ENCODE assay signal across 13 cellular contexts in the genomic region with DNA sequence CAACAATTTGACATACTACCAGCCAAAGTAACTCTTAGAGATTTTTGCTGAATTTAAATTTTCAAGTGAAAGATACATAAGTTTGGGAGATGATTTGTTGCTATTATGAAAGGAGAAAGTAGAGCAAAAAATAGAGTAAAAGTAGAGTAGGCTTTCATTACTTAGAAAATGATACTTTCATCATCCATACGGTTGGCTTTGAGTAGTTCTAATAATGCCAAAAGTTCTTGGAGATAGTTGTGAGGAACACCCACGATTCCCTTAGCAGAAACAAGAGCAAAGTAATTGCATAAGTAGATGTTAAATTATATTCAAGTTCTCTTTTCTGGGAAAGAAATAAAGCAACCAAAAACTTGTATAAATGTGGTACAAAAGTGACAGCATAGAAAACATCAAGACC.
DNase-seq lines count a peak whose midpoint lies in the region; ATAC-seq and TF ChIP-seq lines count a peak whose summit lies in the region.
"Had no signal": no experiment of that assay in that cellular context is flagged by ENCODE, and none has a peak within 500 bp of the region (broad histone marks: within the 10 kb centered on the region; RNA-seq: fewer than 3 reads in every experiment).

No MANE protein-coding gene starts in this region.

- no peaks in the 10 kb centered on the region for H3K27me3 Mint-ChIP-seq in activated naive CD8-positive, alpha-beta T cell treated with anti-CD3 and anti-CD28 coated beads for 36 hours

- H3K27me3 ChIP-seq in right atrium auricular region, result no peaks in the 10 kb centered on the region
- H3K27me3 ChIP-seq in Loucy (ENCODE audit: insufficient read depth, low read length, poor library complexity, severe bottlenecking), result no peaks in the 10 kb centered on the region

- TF ChIP-seq CTCF in right atrium auricular region (IDR thresholded peaks at IDR 0.05) (no peak), Loucy (conservative IDR thresholded peaks at IDR 0.05; ENCODE audit: low read length) (no peak)

- no peaks in the 10 kb centered on the region for H3K9me2 ChIP-seq in Loucy (replicated peaks; ENCODE audit: low read depth, low read length)

- H3K4me3 Mint-ChIP-seq in activated naive CD8-positive, alpha-beta T cell treated with anti-CD3 and anti-CD28 coated beads for 36 hours, result no peak overlapping the region
- H3K4me3 Mint-ChIP-seq: CD4-positive, CD25-positive, alpha-beta regulatory T cell had no signal

- no peaks in the 10 kb centered on the region for H3F3A ChIP-seq in Loucy (ENCODE audit: low read depth)

- intact Hi-C loops in Right ventricle myocardium inferior (cut with DNase I), result loop anchor here (10.0 kb wide), 1 partner anchor 95 kb away; a partner anchor contains a TSS

- peaks cover 2% of the 10 kb centered on the region for H3K36me3 Mint-ChIP-seq in activated naive CD8-positive, alpha-beta T cell treated with anti-CD3 and anti-CD28 coated beads for 36 hours

- H3K9me3 ChIP-seq in right atrium auricular region, result peaks cover 6 to 19% of the 10 kb centered on the region in 2 donors
- peaks cover 9% of the 10 kb centered on the region; the same call in 1 of the 2 replicates for H3K9me3 ChIP-seq in Loucy (ENCODE audit: insufficient read depth, low read depth, low read length)

- H3K9me3 Mint-ChIP-seq in activated naive CD8-positive, alpha-beta T cell treated with anti-CD3 and anti-CD28 coated beads for 36 hours, result peaks cover 17% of the 10 kb centered on the region

- no peaks in the 10 kb centered on the region for H4K20me1 ChIP-seq in Loucy (ENCODE audit: insufficient read depth, low read length, poor library complexity, severe bottlenecking)

- H3K4me3 ChIP-seq in right atrium auricular region (no peak overlapping the region), Loucy (ENCODE audit: low read length, poor library complexity, severe bottlenecking) (no peak overlapping the region)
- H3K4me3 ChIP-seq: GM23248 had no signal

- H3K27ac Mint-ChIP-seq in activated naive CD8-positive, alpha-beta T cell treated with anti-CD3 and anti-CD28 coated beads for 36 hours, result no peak overlapping the region
- H3K27ac Mint-ChIP-seq: CD4-positive, CD25-positive, alpha-beta regulatory T cell had no signal

- DNase-seq in Right ventricle myocardium inferior (ENCODE audit: missing footprints) (no peak), right atrium auricular region (ENCODE audit: low spot score) (no peak), fibroblast of gingiva (ENCODE audit: low read depth) (peak; percentile 14), superior temporal gyrus (ENCODE audit: extremely low spot score) (peak; percentile 21), NCI-H2107 treated with DMSO at 0.1 percent for 48 hours (lab: John Stamatoyannopoulos, UW; ENCODE audit: unreplicated experiment) (no peak)
- no peak for DNase-seq in activated naive CD8-positive, alpha-beta T cell treated with anti-CD3 and anti-CD28 coated beads for 36 hours
- no peak for DNase-seq in activated CD4-positive, CD25-positive, alpha-beta regulatory T cell (lab: John Stamatoyannopoulos, UW)
- DNase-seq: CD4-positive, CD25-positive, alpha-beta regulatory T cell; DMS53; GM23248 had no signal

- H3K4me2 ChIP-seq in Loucy (ENCODE audit: low read depth, low read length, poor library complexity, severe bottlenecking), result no peak overlapping the region

- H3K36me3 ChIP-seq in right atrium auricular region (no peaks in the 10 kb centered on the region), Loucy (ENCODE audit: insufficient read depth, low read length) (no peaks in the 10 kb centered on the region)

- ATAC-seq in Right ventricle myocardium inferior, result peak; percentile 65
- ATAC-seq: HCT116 had no signal

- peak overlapping the region; percentile 45; the same call in 1 of the 2 replicates for H2AFZ ChIP-seq in Loucy (ENCODE audit: low read length)
- H2AFZ ChIP-seq: GM23248 had no signal

- no peak overlapping the region for H3K27ac ChIP-seq in right atrium auricular region
- H3K27ac ChIP-seq: 22Rv1, GM23248 had no signal

- peaks cover 11% of the 10 kb centered on the region for H3K4me1 Mint-ChIP-seq in activated naive CD8-positive, alpha-beta T cell treated with anti-CD3 and anti-CD28 coated beads for 36 hours

- H3K79me2 ChIP-seq in Loucy (ENCODE audit: insufficient read depth, low read length), result no peaks in the 10 kb centered on the region

- H3K4me1 ChIP-seq in right atrium auricular region, result no peaks in the 10 kb centered on the region
- H3K4me1 ChIP-seq in Loucy (ENCODE audit: insufficient read depth, low read length, poor library complexity, severe bottlenecking), result peaks cover 30% of the 10 kb centered on the region

- H3K9ac ChIP-seq in Loucy (ENCODE audit: low read depth, low read length, poor library complexity, severe bottlenecking), result no peak overlapping the region
- H3K9ac ChIP-seq: GM23248 had no signal

Comparison
In these comparisons a context has a peak if more than half of its experiments do, and no peak if none do; other contexts are left out.
1. DNase-seq: peak in fibroblast of gingiva (single experiment) and superior temporal gyrus (single experiment); none in Right ventricle myocardium inferior (single experiment), right atrium auricular region (single experiment), activated naive CD8-positive, alpha-beta T cell treated with anti-CD3 and anti-CD28 coated beads for 36 hours (single experiment), activated CD4-positive, CD25-positive, alpha-beta regulatory T cell (0 of 4) and NCI-H2107 treated with DMSO at 0.1 percent for 48 hours (single experiment).